Comparison of ENCODE assay signal across 36 cellular contexts in genomic region chr4:43356786-43357185, GRCh38.
"Had no signal": no experiment of that assay in that cellular context is flagged by ENCODE, and none has a peak within 500 bp of the region (broad histone marks: within the 10 kb centered on the region; RNA-seq: fewer than 3 reads in every experiment).

No MANE protein-coding gene starts in this region.

- H3K4me3 Mint-ChIP-seq: activated CD4-positive, alpha-beta memory T cell treated with anti-CD3 and anti-CD28 coated beads, Interleukin-2, amount 10 ng/mL, durations not matched to agents 7 days and 5 days; activated CD4-positive, alpha-beta T cell treated with anti-CD3 and anti-CD28 coated beads for 36 hours; activated CD4-positive, alpha-beta T cell treated with anti-CD3 and anti-CD28 coated beads, Interleukin-2, amount 10 ng/mL, durations not matched to agents 7 days and 5 days; activated CD8-positive, alpha-beta memory T cell treated with anti-CD3 and anti-CD28 coated beads, Interleukin-2, amount 10 ng/mL, durations not matched to agents 7 days and 5 days; activated CD8-positive, alpha-beta T cell treated with anti-CD3 and anti-CD28 coated beads, Interleukin-2, amount 10 ng/mL, durations not matched to agents 7 days and 5 days; activated naive CD4-positive, alpha-beta T cell treated with anti-CD3 and anti-CD28 coated beads, Interleukin-2, amount 10 ng/mL, durations not matched to agents 7 days and 5 days; activated naive CD4-positive, alpha-beta T cell treated with anti-CD3 and anti-CD28 coated beads, Interleukin-2, amount 50 U/mL, for 24 hours; activated naive CD8-positive, alpha-beta T cell; activated naive CD8-positive, alpha-beta T cell treated with anti-CD3 and anti-CD28 coated beads, Interleukin-2, amount 10 ng/mL, durations not matched to agents 7 days and 5 days; activated naive CD8-positive, alpha-beta T cell treated with anti-CD3 and anti-CD28 coated beads, Interleukin-2, amount 50 U/mL, for 24 hours; activated T-cell treated with anti-CD3 and anti-CD28 coated beads, Interleukin-2, amount 50 U/mL, for 24 hours; brain; central memory CD8-positive, alpha-beta T cell; T-helper 1 cell treated with Interleukin-12 subunit alpha and Interleukin-12 subunit beta and Interleukin-4 antibody, amounts not matched to agents 30 μg/mL and 1 μg/mL, for 36 hours; T-helper 2 cell treated with Interferon-gamma antibody and Interleukin-4, amounts not matched to agents 5 μg/mL and 100 μg/mL, for 36 hours had no signal

- H3K36me3 ChIP-seq: ascending aorta, cardiac muscle cell had no signal

- H3K27ac Mint-ChIP-seq: activated CD4-positive, alpha-beta memory T cell treated with anti-CD3 and anti-CD28 coated beads, Interleukin-2, amount 10 ng/mL, durations not matched to agents 7 days and 5 days; activated CD4-positive, alpha-beta T cell treated with anti-CD3 and anti-CD28 coated beads for 36 hours; activated CD4-positive, alpha-beta T cell treated with anti-CD3 and anti-CD28 coated beads, Interleukin-2, amount 10 ng/mL, durations not matched to agents 7 days and 5 days; activated CD8-positive, alpha-beta memory T cell treated with anti-CD3 and anti-CD28 coated beads, Interleukin-2, amount 10 ng/mL, durations not matched to agents 7 days and 5 days; activated CD8-positive, alpha-beta T cell treated with anti-CD3 and anti-CD28 coated beads, Interleukin-2, amount 10 ng/mL, durations not matched to agents 7 days and 5 days; activated naive CD4-positive, alpha-beta T cell treated with anti-CD3 and anti-CD28 coated beads, Interleukin-2, amount 10 ng/mL, durations not matched to agents 7 days and 5 days; activated naive CD4-positive, alpha-beta T cell treated with anti-CD3 and anti-CD28 coated beads, Interleukin-2, amount 50 U/mL, for 24 hours; activated naive CD8-positive, alpha-beta T cell; activated naive CD8-positive, alpha-beta T cell treated with anti-CD3 and anti-CD28 coated beads, Interleukin-2, amount 10 ng/mL, durations not matched to agents 7 days and 5 days; activated naive CD8-positive, alpha-beta T cell treated with anti-CD3 and anti-CD28 coated beads, Interleukin-2, amount 50 U/mL, for 24 hours; activated T-cell treated with anti-CD3 and anti-CD28 coated beads, Interleukin-2, amount 50 U/mL, for 24 hours; activated T-helper 2 cell treated with anti-CD3 and anti-CD28 coated beads, Interferon-gamma antibody, Interleukin-2, Interleukin-4, amounts not matched to agents 10 μg/mL and 5 μg/mL and 100 μg/mL, durations not matched to agents 14 hours and 24 hours and 36 hours; T-helper 1 cell treated with Interleukin-12 subunit alpha and Interleukin-12 subunit beta and Interleukin-4 antibody, amounts not matched to agents 30 μg/mL and 1 μg/mL, for 36 hours; T-helper 2 cell treated with Interferon-gamma antibody and Interleukin-4, amounts not matched to agents 5 μg/mL and 100 μg/mL, for 36 hours had no signal

- H3K27me3 ChIP-seq: ascending aorta, cardiac muscle cell had no signal

- ATAC-seq: activated CD4-positive, alpha-beta T cell treated with anti-CD3 and anti-CD28 coated beads for 36 hours; activated CD4-positive, CD25-positive, alpha-beta regulatory T cell treated with anti-CD3 and anti-CD28 coated beads, Interleukin-2, amount 50 U/mL, for 24 hours; activated CD8-positive, alpha-beta memory T cell treated with anti-CD3 and anti-CD28 coated beads, Interleukin-2, amount 10 ng/mL, durations not matched to agents 7 days and 5 days; activated CD8-positive, alpha-beta T cell treated with anti-CD3 and anti-CD28 coated beads, Interleukin-2, amount 10 ng/mL, durations not matched to agents 7 days and 5 days; activated naive CD8-positive, alpha-beta T cell treated with anti-CD3 and anti-CD28 coated beads, Interleukin-2, amount 50 U/mL, for 24 hours had no signal

- H3K4me3 ChIP-seq: ascending aorta, cardiac muscle cell had no signal

- DNase-seq: activated CD4-positive, alpha-beta memory T cell treated with anti-CD3 and anti-CD28 coated beads, Interleukin-2, amount 10 ng/mL, durations not matched to agents 7 days and 5 days; activated CD4-positive, alpha-beta T cell treated with anti-CD3 and anti-CD28 coated beads for 1 hour; activated CD4-positive, alpha-beta T cell treated with anti-CD3 and anti-CD28 coated beads for 36 hours; activated CD4-positive, alpha-beta T cell treated with anti-CD3 and anti-CD28 coated beads for 48 hours; activated CD4-positive, alpha-beta T cell treated with anti-CD3 and anti-CD28 coated beads, Interleukin-2, amount 10 ng/mL, durations not matched to agents 7 days and 5 days; activated CD4-positive, alpha-beta T cell treated with anti-CD3 and anti-CD28 coated beads, Interleukin-2, amount 50 U/mL, for 48 hours; activated CD4-positive, CD25-positive, alpha-beta regulatory T cell; activated CD8-positive, alpha-beta memory T cell treated with anti-CD3 and anti-CD28 coated beads for 24 hours; activated CD8-positive, alpha-beta memory T cell treated with anti-CD3 and anti-CD28 coated beads, Interleukin-2, amount 10 ng/mL, durations not matched to agents 7 days and 5 days; activated CD8-positive, alpha-beta memory T cell treated with anti-CD3 and anti-CD28 coated beads, Interleukin-2, amount 50 U/mL, for 48 hours; activated CD8-positive, alpha-beta T cell treated with anti-CD3 and anti-CD28 coated beads, Interleukin-2, amount 10 ng/mL, durations not matched to agents 7 days and 5 days; activated effector memory CD4-positive, alpha-beta T cell treated with Interleukin-2 at 50 U/mL for 16 hours; activated gamma-delta T cell; activated naive CD4-positive, alpha-beta T cell treated with anti-CD3 and anti-CD28 coated beads, Interleukin-2, amount 10 ng/mL, durations not matched to agents 7 days and 5 days; activated naive CD4-positive, alpha-beta T cell treated with Interleukin-2 at 50 U/mL for 16 hours; activated naive CD8-positive, alpha-beta T cell treated with anti-CD3 and anti-CD28 coated beads, Interleukin-2, amount 10 ng/mL, durations not matched to agents 7 days and 5 days; activated naive CD8-positive, alpha-beta T cell treated with anti-CD3 and anti-CD28 coated beads, Interleukin-2, amount 50 U/mL, for 24 hours; activated T-cell treated with anti-CD3 and anti-CD28 coated beads, Interleukin-2, amount 50 U/mL, for 24 hours; activated T-cell treated with anti-CD3 and anti-CD28 coated beads, Interleukin-2, amount 50 U/mL, for 48 hours; amygdala; anterior cingulate cortex; T-helper 2 cell; T-helper 9 cell had no signal

- H3K9me3 Mint-ChIP-seq: activated CD4-positive, alpha-beta T cell treated with anti-CD3 and anti-CD28 coated beads, Interleukin-2, amount 10 ng/mL, durations not matched to agents 7 days and 5 days; activated naive CD4-positive, alpha-beta T cell treated with anti-CD3 and anti-CD28 coated beads, Interleukin-2, amount 10 ng/mL, durations not matched to agents 7 days and 5 days; activated naive CD4-positive, alpha-beta T cell treated with anti-CD3 and anti-CD28 coated beads, Interleukin-2, amount 50 U/mL, for 24 hours; activated naive CD8-positive, alpha-beta T cell treated with anti-CD3 and anti-CD28 coated beads, Interleukin-2, amount 50 U/mL, for 24 hours; brain; T-helper 1 cell treated with Interleukin-12 subunit alpha and Interleukin-12 subunit beta and Interleukin-4 antibody, amounts not matched to agents 30 μg/mL and 1 μg/mL, for 36 hours had no signal

- H3K27me3 Mint-ChIP-seq: activated CD4-positive, alpha-beta memory T cell treated with anti-CD3 and anti-CD28 coated beads, Interleukin-2, amount 10 ng/mL, durations not matched to agents 7 days and 5 days; activated CD4-positive, alpha-beta T cell treated with anti-CD3 and anti-CD28 coated beads for 36 hours; activated CD4-positive, alpha-beta T cell treated with anti-CD3 and anti-CD28 coated beads, Interleukin-2, amount 10 ng/mL, durations not matched to agents 7 days and 5 days; activated CD8-positive, alpha-beta memory T cell treated with anti-CD3 and anti-CD28 coated beads, Interleukin-2, amount 10 ng/mL, durations not matched to agents 7 days and 5 days; activated naive CD4-positive, alpha-beta T cell treated with anti-CD3 and anti-CD28 coated beads, Interleukin-2, amount 10 ng/mL, durations not matched to agents 7 days and 5 days; activated naive CD4-positive, alpha-beta T cell treated with anti-CD3 and anti-CD28 coated beads, Interleukin-2, amount 50 U/mL, for 24 hours; activated naive CD8-positive, alpha-beta T cell; activated naive CD8-positive, alpha-beta T cell treated with anti-CD3 and anti-CD28 coated beads, Interleukin-2, amount 10 ng/mL, durations not matched to agents 7 days and 5 days; activated naive CD8-positive, alpha-beta T cell treated with anti-CD3 and anti-CD28 coated beads, Interleukin-2, amount 50 U/mL, for 24 hours; activated T-cell treated with anti-CD3 and anti-CD28 coated beads, Interleukin-2, amount 50 U/mL, for 24 hours; brain; central memory CD8-positive, alpha-beta T cell had no signal

- H3K4me1 ChIP-seq: ascending aorta had no signal

- H3K27ac ChIP-seq: ascending aorta, cardiac muscle cell, VCaP had no signal

- H3K9me3 ChIP-seq: ascending aorta had no signal

- H3K4me1 Mint-ChIP-seq: activated CD4-positive, alpha-beta memory T cell treated with anti-CD3 and anti-CD28 coated beads, Interleukin-2, amount 10 ng/mL, durations not matched to agents 7 days and 5 days; activated CD4-positive, alpha-beta T cell treated with anti-CD3 and anti-CD28 coated beads for 36 hours; activated CD4-positive, alpha-beta T cell treated with anti-CD3 and anti-CD28 coated beads, Interleukin-2, amount 10 ng/mL, durations not matched to agents 7 days and 5 days; activated CD8-positive, alpha-beta memory T cell treated with anti-CD3 and anti-CD28 coated beads, Interleukin-2, amount 10 ng/mL, durations not matched to agents 7 days and 5 days; activated naive CD4-positive, alpha-beta T cell treated with anti-CD3 and anti-CD28 coated beads, Interleukin-2, amount 10 ng/mL, durations not matched to agents 7 days and 5 days; activated naive CD4-positive, alpha-beta T cell treated with anti-CD3 and anti-CD28 coated beads, Interleukin-2, amount 50 U/mL, for 24 hours; activated naive CD8-positive, alpha-beta T cell treated with anti-CD3 and anti-CD28 coated beads, Interleukin-2, amount 10 ng/mL, durations not matched to agents 7 days and 5 days; activated naive CD8-positive, alpha-beta T cell treated with anti-CD3 and anti-CD28 coated beads, Interleukin-2, amount 50 U/mL, for 24 hours; brain; central memory CD8-positive, alpha-beta T cell had no signal

- FAIRE-seq: bronchial epithelial cell, TTC549 had no signal

- H3K36me3 Mint-ChIP-seq: activated CD8-positive, alpha-beta memory T cell treated with anti-CD3 and anti-CD28 coated beads, Interleukin-2, amount 10 ng/mL, durations not matched to agents 7 days and 5 days; activated naive CD4-positive, alpha-beta T cell treated with anti-CD3 and anti-CD28 coated beads, Interleukin-2, amount 10 ng/mL, durations not matched to agents 7 days and 5 days; activated naive CD4-positive, alpha-beta T cell treated with anti-CD3 and anti-CD28 coated beads, Interleukin-2, amount 50 U/mL, for 24 hours; activated naive CD8-positive, alpha-beta T cell; activated naive CD8-positive, alpha-beta T cell treated with anti-CD3 and anti-CD28 coated beads, Interleukin-2, amount 10 ng/mL, durations not matched to agents 7 days and 5 days; brain had no signal
